ENCODE assay signal across 16 cellular contexts in the genomic region with DNA sequence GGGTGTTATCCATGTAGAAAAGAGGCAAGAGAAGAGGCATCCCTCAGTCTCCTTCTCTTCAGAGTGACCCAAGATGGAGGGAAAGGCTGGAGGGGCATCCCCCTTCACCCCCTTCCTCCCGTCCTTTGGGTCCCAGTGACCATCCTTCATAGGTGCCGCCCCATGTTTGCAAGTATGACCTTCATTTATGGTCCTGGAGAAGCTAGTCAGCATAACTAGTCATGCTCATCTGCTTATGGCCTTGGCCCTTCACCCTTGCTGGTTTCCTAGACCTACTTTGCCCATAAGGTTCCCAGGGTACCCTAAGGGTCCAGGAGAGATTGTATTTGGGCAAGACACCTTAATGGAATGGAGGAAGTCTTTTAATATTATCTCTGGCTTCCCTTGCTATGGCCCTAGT. TPM values are rescaled to one million over a fixed set of nuclear protein-coding genes. Genes with fewer than 3 reads are reported as not detected.
DNase-seq lines count a peak whose midpoint lies in the region; ATAC-seq, FAIRE-seq and TF ChIP-seq lines count a peak whose summit lies in the region.
"Had no signal": no experiment of that assay in that cellular context is flagged by ENCODE, and none has a peak within 500 bp of the region (broad histone marks: within the 10 kb centered on the region; RNA-seq: fewer than 3 reads in every experiment).

No MANE protein-coding gene starts in this region.

- FAIRE-seq in K562 (lab: Jason Lieb, UNC), result no peak
- FAIRE-seq: G401.6, GM12892, H1 had no signal

- H3K79me2 ChIP-seq in DND-41 (ENCODE audit: insufficient read depth, low read length), result peaks cover 91% of the 10 kb centered on the region
- H3K79me2 ChIP-seq in HCT116 (ENCODE audit: insufficient read depth, low read length), result no peaks in the 10 kb centered on the region
- H3K79me2 ChIP-seq in K562 (ENCODE audit: control insufficient read depth, insufficient read depth, low read length), result peaks cover 29% of the 10 kb centered on the region

- TF ChIP-seq CTCF in DND-41 (IDR thresholded peaks at IDR 0.05; ENCODE audit: borderline replicate concordance, extremely low read depth, low read length, poor library complexity, severe bottlenecking) (no peak), HCT116 (IDR thresholded peaks at IDR 0.05 in 2 of 3, conservative IDR thresholded peaks at IDR 0.05 in 1 of 3; ENCODE audit: borderline replicate concordance in 1 of 3, insufficient read depth in 1 of 3, low read depth in 2 of 3, low read length in 2 of 3) (no peak), K562 (IDR thresholded peaks at IDR 0.05 in 2 of 3, conservative IDR thresholded peaks at IDR 0.05 in 1 of 3; ENCODE audit: insufficient read depth in 2 of 3, low read depth in 1 of 3, low read length in 3 of 3) (no peak)

- H3K27me3 ChIP-seq in DND-41 (ENCODE audit: insufficient read depth, low read length, poor library complexity) (no peaks in the 10 kb centered on the region), HCT116 (ENCODE audit: insufficient read depth, low read length) (no peaks in the 10 kb centered on the region), K562 (ENCODE audit: control insufficient read depth in 2 of 2, insufficient read depth in 2 of 2, low read length in 2 of 2) (no peaks in the 10 kb centered on the region)

- H2AFZ ChIP-seq in DND-41 (ENCODE audit: low read depth, low read length) (no peak overlapping the region), HCT116 (ENCODE audit: low read depth, low read length, poor library complexity, severe bottlenecking) (no peak overlapping the region), K562 (ENCODE audit: low read depth, low read length) (no peak overlapping the region)
- H2AFZ ChIP-seq: GM23248 had no signal

- CTCF ChIA-PET in HCT116 (lab: Charles Lee), result no interaction called here
- CTCF ChIA-PET in K562 (lab: Yijun Ruan, JAX; ENCODE audit: low intra/inter-chr PET ratio), result no interaction called here

- H3K36me3 ChIP-seq in DND-41 (ENCODE audit: insufficient read depth, low read length) (peaks cover 19% of the 10 kb centered on the region), HCT116 (ENCODE audit: control insufficient read depth in 1 of 2, insufficient read depth in 2 of 2, low read length in 2 of 2) (no peaks in the 10 kb centered on the region), K562 (ENCODE audit: control insufficient read depth, insufficient read depth, low read length) (peaks cover 8% of the 10 kb centered on the region; the same call in 2 of the 3 replicates)

- TF ChIP-seq POLR2A in HCT116 (IDR thresholded peaks at IDR 0.05; ENCODE audit: borderline replicate concordance, extremely low read depth, insufficient read depth, insufficient read length) (no peak), K562 (conservative IDR thresholded peaks at IDR 0.05) (no peak)

- no peaks in the 10 kb centered on the region for H3K9me2 ChIP-seq in HCT116 (ENCODE audit: insufficient read depth)

- peaks cover 13% of the 10 kb centered on the region for H3K9me3 ChIP-seq in DND-41 (ENCODE audit: insufficient read depth, low read length, severe bottlenecking)
- H3K9me3 ChIP-seq in HCT116 (ENCODE audit: control insufficient read depth in 1 of 2, insufficient read depth in 1 of 2, low read depth in 1 of 2, low read length in 2 of 2), result peaks cover 11 to 14% of the 10 kb centered on the region in 2 experiments; a peak in 2 of 4 replicates
- peaks cover 34% of the 10 kb centered on the region for H3K9me3 ChIP-seq in K562 (replicated peaks; ENCODE audit: control insufficient read depth, insufficient read depth, low read depth, low read length)

- WGBS in K562 (ENCODE audit: insufficient coverage, low coverage, missing lambda C conversion rate), result 95% methylated on average over 2 of the region's 2 CpGs

- H4K20me1 ChIP-seq in DND-41 (ENCODE audit: insufficient read depth, low read length), result peaks cover 16% of the 10 kb centered on the region; the same call in 1 of the 2 replicates
- H4K20me1 ChIP-seq in HCT116 (ENCODE audit: insufficient read depth), result no peaks in the 10 kb centered on the region; the same call in 1 of the 2 replicates
- H4K20me1 ChIP-seq in K562 (replicated peaks; ENCODE audit: control insufficient read depth, insufficient read depth, low read length), result 0 out of 2 replicates have a peak, but pooled peaks cover 3% of the 10 kb centered on the region

- RAD21 ChIA-PET in HCT116 (lab: Charles Lee; ENCODE audit: low non-redundant PET in 1 of 2, low total read pairs in 2 of 2, uncharacterized antibody in 2 of 2, unreplicated experiment in 2 of 2), result no interaction called here

- TF ChIP-seq EP300 in K562 (IDR thresholded peaks at IDR 0.05; ENCODE audit: low read length), result no peak

- POLR2A ChIA-PET in HCT116 (lab: Charles Lee), result no interaction called here
- POLR2A ChIA-PET in K562 (lab: Yijun Ruan, JAX), result no interaction called here

- DNase-seq in DND-41 (no peak), HCT116 (ENCODE audit: low read depth, low spot score) (no peak), K562 (ENCODE audit: extremely low read depth in 1 of 4, low spot score in 3 of 4) (no peak), Right ventricle myocardium inferior (ENCODE audit: missing footprints) (no peak)
- DNase-seq in activated CD8-positive, alpha-beta memory T cell treated with anti-CD3 and anti-CD28 coated beads for 24 hours, result no peak
- DNase-seq: Calu3, COR-L47, DMS53, DMS79 treated with DMSO at 0.1 percent for 48 hours, GM23248, HCEC 1CT, HFFc6 had no signal

- ATAC-seq in DND-41 (ENCODE audit: insufficient read depth, low read depth) (no peak), HCT116 (no peak), K562 (no peak), Right ventricle myocardium inferior (no peak), HG02798 (IDR thresholded peaks at IDR 0.05; ENCODE audit: poor library complexity, unreplicated experiment) (no peak)

- H3K4me1 ChIP-seq in DND-41 (ENCODE audit: insufficient read depth, low read length) (no peaks in the 10 kb centered on the region), HCT116 (ENCODE audit: control insufficient read depth in 1 of 2, insufficient read depth in 2 of 2, low read length in 2 of 2) (no peaks in the 10 kb centered on the region), K562 (replicated peaks in 1 of 2; ENCODE audit: control insufficient read depth in 2 of 2, insufficient read depth in 2 of 2, low read length in 2 of 2) (peaks cover 0 to 17% of the 10 kb centered on the region in 2 experiments; a peak in 3 of 5 replicates)

- H3K4me3 ChIP-seq in DND-41 (ENCODE audit: low read depth in 1 of 2, low read length in 2 of 2) (no peak overlapping the region), HCT116 (replicated peaks in 1 of 2; ENCODE audit: low read depth in 1 of 2, low read length in 2 of 2) (no peak overlapping the region), K562 (no peak overlapping the region)
- H3K4me3 ChIP-seq: GM23248 had no signal

- no TSS peak for BruUV-seq in HCT116 (replicated peaks; lab: Mats Ljungman, UMichigan)
- no TSS peak for BruUV-seq in K562 (replicated peaks; lab: Mats Ljungman, UMichigan)

- H3K27ac ChIP-seq in DND-41 (ENCODE audit: low read length) (0 out of 2 replicates have a peak overlapping the region, but pooled peaks have one; percentile 5), HCT116 (ENCODE audit: low read depth, low read length) (no peak overlapping the region), K562 (ENCODE audit: extremely low read depth, low read depth, low read length) (no peak overlapping the region)
- H3K27ac ChIP-seq: GM23248 had no signal

- intact Hi-C loops in HCT116 (cut with micrococcal nuclease) (no loop called here), K562 (cut with micrococcal nuclease) (no loop called here), Right ventricle myocardium inferior (cut with DNase I) (no loop called here)

- no peak overlapping the region for H3K4me2 ChIP-seq in DND-41 (ENCODE audit: insufficient read depth, low read length)
- H3K4me2 ChIP-seq in HCT116 (ENCODE audit: low read length), result no peak overlapping the region
- H3K4me2 ChIP-seq in K562 (ENCODE audit: insufficient read depth, low read length), result no peak overlapping the region

- H3K9me1 ChIP-seq in K562 (ENCODE audit: control insufficient read depth, insufficient read depth, low read length), result no peaks in the 10 kb centered on the region

- in situ Hi-C loops in K562 (cut with MboI), result no loop called here

- TF ChIP-seq RAD21 in HCT116 (IDR thresholded peaks at IDR 0.05; ENCODE audit: low read depth) (no peak), K562 (CRISPR knock-in tag; conservative IDR thresholded peaks at IDR 0.05 in 1 of 2, IDR thresholded peaks at IDR 0.05 in 1 of 2) (no peak)

- H3K9ac ChIP-seq in DND-41 (ENCODE audit: low read depth, low read length), result no peak overlapping the region
- H3K9ac ChIP-seq in HCT116 (ENCODE audit: low read length), result no peak overlapping the region
- no peak overlapping the region for H3K9ac ChIP-seq in K562 (ENCODE audit: insufficient read depth in 1 of 2, low read depth in 2 of 2, low read length in 2 of 2)
- H3K9ac ChIP-seq: GM23248 had no signal

TF ChIP-seq in HCT116, 20 proteins besides CTCF, POLR2A, EP300 and RAD21:
- TF ChIP-seq ZNF274 (IDR thresholded peaks at IDR 0.05; ENCODE audit: low read depth, low read length) (no peak), CBX3 (IDR thresholded peaks at IDR 0.05; ENCODE audit: low read depth) (peak; percentile 53; the same call in 1 of the 2 replicates)

TF ChIP-seq in K562, 482 proteins besides CTCF, POLR2A, EP300 and RAD21 (continues in another document):
- peak; percentile 27; the same call in 1 of the 2 replicates for TF ChIP-seq CBX1 (IDR thresholded peaks at IDR 0.05; ENCODE audit: low read depth)
- TF ChIP-seq KDM1A (IDR thresholded peaks at IDR 0.05), result no peak
- TF ChIP-seq SRSF1 (IDR thresholded peaks at IDR 0.05; ENCODE audit: low read depth, low read length), result no peak

RNA-seq across cellular contexts. Expression of gene HMGB2, which starts 46.7 kb away (rescaled TPM):
- 388 TPM for total RNA-seq in HCT116 (2021; ENCODE audit: unreplicated experiment)
- 314 and 411 TPM in 2 replicates for polyA plus RNA-seq in HCT116 (2012)
- total RNA-seq in K562 (2011; cell fraction: chromatin; rRNA removed; ENCODE audit: low replicate concordance), result 56.7 and 220 TPM in 2 replicates
- 58.0 and 74.9 TPM in 2 replicates for total RNA-seq in K562 (2011; cell fraction: nucleolus; rRNA removed)
- total RNA-seq in K562 (2011; cell fraction: nucleoplasm; rRNA removed), result 99.8 and 119 TPM in 2 replicates
- total RNA-seq in K562 (2014; rRNA removed), result 443 and 555 TPM in 2 replicates
- 683 and 814 TPM in 2 replicates for total RNA-seq in K562 (2014; rRNA removed; fragmentation: Illumina TruSeq; extraction: Trizol)
- 521 and 540 TPM in 2 replicates for total RNA-seq in K562 (2015; rRNA removed; fragmentation: Illumina TruSeq; extraction: Trizol)
- 283 and 309 TPM in 2 replicates for total RNA-seq in K562 (2021)
- polyA plus RNA-seq in K562 (2011; rRNA removed), result 436 and 626 TPM in 2 replicates
- 63.6 and 149 TPM in 2 replicates for polyA plus RNA-seq in K562 (2011; cell fraction: cytosol; rRNA removed)
- 85.9 and 178 TPM in 2 replicates for polyA plus RNA-seq in K562 (2011; cell fraction: nucleus; rRNA removed)
- polyA plus RNA-seq in K562 (2012), result 459 and 564 TPM in 2 replicates
- 656 and 724 TPM in 2 replicates for polyA plus RNA-seq in K562 (2014; fragmentation: Illumina TruSeq; extraction: Trizol)
- polyA plus RNA-seq in K562 (2014; fragmentation: Nextera tagmentation; extraction: Ambion mirVana), result 100 to 1,000 TPM; 596 to 814 TPM
- 678 and 822 TPM in 2 replicates for polyA plus RNA-seq in K562 (2014; rRNA removed)
- polyA minus RNA-seq in K562 (2011; rRNA and poly(A)+ RNA removed), result 292 and 352 TPM in 2 replicates
- polyA minus RNA-seq in K562 (2011; cell fraction: cytosol; rRNA and poly(A)+ RNA removed), result 101 and 105 TPM in 2 replicates
- polyA minus RNA-seq in K562 (2011; cell fraction: nucleus; rRNA and poly(A)+ RNA removed), result 42.4 and 123 TPM in 2 replicates
- total RNA-seq in Right ventricle myocardium inferior, result 42.1 TPM
